In the genomic region with DNA sequence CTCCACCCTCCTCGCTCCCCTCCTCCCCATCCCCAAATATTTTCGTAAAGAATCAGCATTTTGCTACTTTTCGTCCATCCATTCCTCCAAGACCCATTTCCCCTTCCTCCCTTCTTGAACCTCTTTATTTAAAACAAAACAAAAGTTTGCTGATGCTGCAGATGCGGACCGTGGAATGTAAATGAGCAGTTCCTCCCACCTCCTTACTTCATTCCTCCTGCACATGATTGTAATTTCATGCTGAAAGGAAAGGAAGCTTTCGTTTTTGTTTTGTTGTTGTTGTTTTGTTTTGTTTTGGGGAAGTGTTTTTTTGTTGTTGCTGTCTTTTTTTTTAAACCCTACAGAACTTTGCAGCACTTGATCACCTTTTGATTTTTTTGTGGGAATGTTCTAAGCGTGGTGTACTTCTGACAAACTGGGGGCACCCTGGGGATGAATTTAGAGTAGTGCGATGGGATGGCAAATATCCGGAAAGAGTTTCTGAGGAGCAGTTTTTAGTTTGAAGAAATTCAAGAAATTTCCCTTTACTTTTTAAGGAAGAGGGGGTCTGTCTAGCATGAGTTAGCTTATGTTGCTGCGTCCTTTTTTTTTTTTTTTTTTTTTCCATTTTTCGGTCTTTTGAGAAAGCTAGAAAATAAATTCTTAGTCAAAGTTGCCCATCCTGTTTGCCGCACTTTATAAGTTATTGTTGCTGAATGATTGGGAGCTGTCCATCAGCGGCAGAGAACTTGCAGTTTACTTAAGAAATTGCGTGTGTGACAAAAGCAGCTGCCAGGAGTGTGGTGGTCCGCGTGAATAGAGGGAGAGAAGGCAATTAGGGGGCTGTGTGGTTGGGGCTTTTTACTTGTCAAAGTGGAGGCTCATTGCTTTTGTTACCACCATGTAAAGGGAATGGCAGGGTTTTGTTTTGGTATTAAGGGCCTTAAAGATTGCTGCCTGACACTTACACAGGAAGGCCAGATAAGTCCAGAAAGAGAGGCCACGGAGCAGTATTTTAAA, we compare ENCODE assay signal across 10 cellular contexts.
DNase-seq lines count a peak whose midpoint lies in the region; ATAC-seq, FAIRE-seq and TF ChIP-seq lines count a peak whose summit lies in the region.
"Had no signal": no experiment of that assay in that cellular context is flagged by ENCODE, and none has a peak within 500 bp of the region (broad histone marks: within the 10 kb centered on the region; RNA-seq: fewer than 3 reads in every experiment).

No MANE protein-coding gene starts in this region.

- H3K27me3 ChIP-seq in K562 (ENCODE audit: control insufficient read depth in 2 of 2, insufficient read depth in 2 of 2, low read length in 2 of 2) (peaks cover 19 to 22% of the 10 kb centered on the region in 2 experiments), smooth muscle cell (ENCODE audit: low read depth) (no peaks in the 10 kb centered on the region)

- CTCF ChIA-PET in K562 (lab: Yijun Ruan, JAX; ENCODE audit: low intra/inter-chr PET ratio), result no interaction called here

- H3K36me3 Mint-ChIP-seq in HFFc6 (ENCODE audit: low read depth), result no peaks in the 10 kb centered on the region
- H3K36me3 Mint-ChIP-seq: activated naive CD4-positive, alpha-beta T cell treated with anti-CD3 and anti-CD28 coated beads, Interleukin-2, amount 50 U/mL, for 72 hours had no signal

- WGBS in K562 (ENCODE audit: insufficient coverage, low coverage, missing lambda C conversion rate), result 18% methylated on average over 10 of the region's 17 CpGs
- 36% methylated on average over 17 of the region's 17 CpGs for WGBS in smooth muscle cell (ENCODE audit: low lambda C conversion rate)

- ATAC-seq in K562 (no peak), GM18517 (IDR thresholded peaks at IDR 0.05; ENCODE audit: unreplicated experiment) (no peak)

- no peaks in the 10 kb centered on the region for H3K9me3 Mint-ChIP-seq in HFFc6
- H3K9me3 Mint-ChIP-seq: activated naive CD4-positive, alpha-beta T cell treated with anti-CD3 and anti-CD28 coated beads, Interleukin-2, amount 50 U/mL, for 72 hours had no signal

- H3K36me3 ChIP-seq in K562 (ENCODE audit: control insufficient read depth, insufficient read depth, low read length) (no peaks in the 10 kb centered on the region), smooth muscle cell (ENCODE audit: low read depth) (no peaks in the 10 kb centered on the region)

- H3K4me2 ChIP-seq in K562 (ENCODE audit: insufficient read depth, low read length) (no peak overlapping the region), smooth muscle cell (peak overlapping the region; percentile 72)

- no peaks in the 10 kb centered on the region for H3F3A ChIP-seq in smooth muscle cell (ENCODE audit: low read depth)

- H2AFZ ChIP-seq in K562 (ENCODE audit: low read depth, low read length) (no peak overlapping the region), smooth muscle cell (ENCODE audit: low read depth) (no peak overlapping the region)

- no peak overlapping the region for H3K27ac Mint-ChIP-seq in HFFc6
- H3K27ac Mint-ChIP-seq: activated naive CD4-positive, alpha-beta T cell treated with anti-CD3 and anti-CD28 coated beads, Interleukin-2, amount 50 U/mL, for 72 hours had no signal

- H3K4me1 ChIP-seq in K562 (replicated peaks in 1 of 2; ENCODE audit: control insufficient read depth in 2 of 2, insufficient read depth in 2 of 2, low read length in 2 of 2) (peaks cover 0 to 5% of the 10 kb centered on the region in 2 experiments; a peak in 1 of 5 replicates), smooth muscle cell (ENCODE audit: low read depth) (peaks cover 85% of the 10 kb centered on the region)

- peaks cover 68% of the 10 kb centered on the region for H3K4me1 Mint-ChIP-seq in HFFc6 (ENCODE audit: low read depth)

- POLR2A ChIA-PET in K562 (lab: Yijun Ruan, JAX), result no interaction called here

- H3K9me3 ChIP-seq in K562 (replicated peaks; ENCODE audit: control insufficient read depth, insufficient read depth, low read depth, low read length), result no peaks in the 10 kb centered on the region
- H3K9me3 ChIP-seq in iPS-18c (ENCODE audit: control insufficient read depth, insufficient read depth, low read length), result no peaks in the 10 kb centered on the region
- no peaks in the 10 kb centered on the region for H3K9me3 ChIP-seq in smooth muscle cell (replicated peaks; ENCODE audit: low read depth)

- no peak overlapping the region for H3K27ac ChIP-seq in K562 (ENCODE audit: extremely low read depth, low read depth, low read length)
- peak overlapping the region; percentile 65 for H3K27ac ChIP-seq in smooth muscle cell (ENCODE audit: low read depth)

- in situ Hi-C loops in K562 (cut with MboI), result no loop called here

- no peak for TF ChIP-seq RAD21 in K562 (CRISPR knock-in tag; conservative IDR thresholded peaks at IDR 0.05 in 1 of 2, IDR thresholded peaks at IDR 0.05 in 1 of 2)

- H4K20me1 ChIP-seq in K562 (replicated peaks; ENCODE audit: control insufficient read depth, insufficient read depth, low read length) (no peaks in the 10 kb centered on the region), smooth muscle cell (ENCODE audit: low read depth) (peaks cover 94% of the 10 kb centered on the region)

- no peak overlapping the region for H3K4me3 ChIP-seq in K562
- H3K4me3 ChIP-seq in iPS-18c (ENCODE audit: insufficient read depth, low read depth, low read length), result peak overlapping the region; percentile 38; the same call in 1 of the 2 replicates
- H3K4me3 ChIP-seq in smooth muscle cell, result peak overlapping the region; percentile 35

- no peak for TF ChIP-seq EP300 in K562 (IDR thresholded peaks at IDR 0.05; ENCODE audit: low read length)

- no peak for DNase-seq in HFFc6
- no peak for DNase-seq in K562 (ENCODE audit: extremely low read depth in 1 of 4, low spot score in 3 of 4)
- DNase-seq in smooth muscle cell (lab: John Stamatoyannopoulos, UW; ENCODE audit: unreplicated experiment), result no peak
- no peak for DNase-seq in SHP77 (lab: John Stamatoyannopoulos, UW)
- no peak for DNase-seq in KG1 (lab: John Stamatoyannopoulos, UW)
- DNase-seq in NCI-H2196 (lab: John Stamatoyannopoulos, UW; ENCODE audit: unreplicated experiment), result no peak
- DNase-seq: NCI-H2081 treated with DMSO at 0.1 percent for 48 hours had no signal

- H3K27me3 Mint-ChIP-seq in HFFc6 (ENCODE audit: insufficient read depth), result peaks cover 7% of the 10 kb centered on the region

- no peak for FAIRE-seq in K562 (lab: Jason Lieb, UNC)

- no peak overlapping the region for H3K9ac ChIP-seq in K562 (ENCODE audit: insufficient read depth in 1 of 2, low read depth in 2 of 2, low read length in 2 of 2)
- H3K9ac ChIP-seq in smooth muscle cell (ENCODE audit: low read depth), result no peak overlapping the region

- intact Hi-C loops in K562 (cut with micrococcal nuclease), result no loop called here

- BruUV-seq in K562 (replicated peaks; lab: Mats Ljungman, UMichigan), result no TSS peak

- no peaks in the 10 kb centered on the region for H3K9me1 ChIP-seq in K562 (ENCODE audit: control insufficient read depth, insufficient read depth, low read length)

- TF ChIP-seq POLR2A in K562 (conservative IDR thresholded peaks at IDR 0.05), result no peak

- H3K79me2 ChIP-seq in K562 (ENCODE audit: control insufficient read depth, insufficient read depth, low read length) (no peaks in the 10 kb centered on the region), smooth muscle cell (ENCODE audit: low read depth) (peaks cover 60% of the 10 kb centered on the region)

- no peak for TF ChIP-seq CTCF in HFFc6 (IDR thresholded peaks at IDR 0.05)
- no peak for TF ChIP-seq CTCF in K562 (IDR thresholded peaks at IDR 0.05 in 2 of 3, conservative IDR thresholded peaks at IDR 0.05 in 1 of 3; ENCODE audit: insufficient read depth in 2 of 3, low read depth in 1 of 3, low read length in 3 of 3)
- TF ChIP-seq CTCF in smooth muscle cell (IDR thresholded peaks at IDR 0.05; ENCODE audit: borderline replicate concordance, insufficient read depth, poor library complexity, severe bottlenecking), result no peak

- peak overlapping the region; percentile 86 for H3K4me3 Mint-ChIP-seq in HFFc6

TF ChIP-seq in K562, 482 proteins besides CTCF, POLR2A, EP300 and RAD21:
- TF ChIP-seq ZFP36 (IDR thresholded peaks at IDR 0.05; ENCODE audit: low read depth, low read length, partially characterized antibody) (peak; percentile 55), BMI1 (IDR thresholded peaks at IDR 0.05; ENCODE audit: low read length) (peak; percentile 69), ZNF384 (IDR thresholded peaks at IDR 0.05; ENCODE audit: low read depth, low read length) (no peak), RNF2 (IDR thresholded peaks at IDR 0.05) (peak; percentile 52), COPS2 (conservative IDR thresholded peaks at IDR 0.05) (no peak), ZNF316 (IDR thresholded peaks at IDR 0.05) (peak; percentile 27; the same call in 1 of the 2 replicates), CBX8 (IDR thresholded peaks at IDR 0.05; ENCODE audit: borderline replicate concordance, extremely low read depth, low read depth, low read length, poor library complexity, severe bottlenecking) (peak; percentile 99), ZFPM2 (CRISPR knock-in tag; IDR thresholded peaks at IDR 0.05) (no peak), ILK (tag; IDR thresholded peaks at IDR 0.05; ENCODE audit: borderline replicate concordance, low read depth) (no peak), TRIM24 (IDR thresholded peaks at IDR 0.05) (no peak), ZNF76 (CRISPR knock-in tag; IDR thresholded peaks at IDR 0.05; ENCODE audit: borderline replicate concordance) (no peak), CBX2 (IDR thresholded peaks at IDR 0.05; ENCODE audit: insufficient read depth, low read length, poor library complexity, severe bottlenecking) (peak; percentile 88), TAF1 (IDR thresholded peaks at IDR 0.05; ENCODE audit: control insufficient read depth, extremely low read depth, insufficient read depth, low read length, severe bottlenecking) (no peak)
